1 cellular context compared by ENCODE assay signal in genomic region chr16:2670027-2670426, GRCh38.
TF ChIP-seq lines count a peak whose summit lies in the region.

No MANE protein-coding gene starts in this region.

TF ChIP-seq in GM12878, 131 proteins besides CTCF, POLR2A, EP300 and RAD21:
- TF ChIP-seq CREB1 (IDR thresholded peaks at IDR 0.05; ENCODE audit: low read depth): 0 out of 2 replicates have a peak, but pooled peaks have one; percentile 16
- TF ChIP-seq SMC3 (IDR thresholded peaks at IDR 0.05; ENCODE audit: borderline replicate concordance, low read length): peak; percentile 50; the same call in 1 of the 2 replicates
- TF ChIP-seq BACH1 (IDR thresholded peaks at IDR 0.05; ENCODE audit: borderline replicate concordance): 0 out of 2 replicates have a peak, but pooled peaks have one; percentile 18
- 0 out of 2 replicates have a peak, but pooled peaks have one; percentile 7 for TF ChIP-seq JUND (IDR thresholded peaks at IDR 0.05; ENCODE audit: low read depth, low read length)
- TF ChIP-seq ATF7 (IDR thresholded peaks at IDR 0.05; ENCODE audit: low read depth): peak; percentile 47
- TF ChIP-seq BHLHE40 (IDR thresholded peaks at IDR 0.05; ENCODE audit: borderline replicate concordance in 1 of 2, low read depth in 2 of 2, low read length in 1 of 2): peak in 1 of 2 experiments; percentile 25; a peak in 1 of 4 replicates
- TF ChIP-seq YY1 (IDR thresholded peaks at IDR 0.05; ENCODE audit: low read depth, low read length): 0 out of 2 replicates have a peak, but pooled peaks have one; percentile 16
- peak; percentile 67 for TF ChIP-seq CREM (IDR thresholded peaks at IDR 0.05; ENCODE audit: low read depth)
- 0 out of 2 replicates have a peak, but pooled peaks have one; percentile 42 for TF ChIP-seq SMARCA5 (IDR thresholded peaks at IDR 0.05)
